Comparison of ENCODE assay signal across 8 cellular contexts in the genomic region with DNA sequence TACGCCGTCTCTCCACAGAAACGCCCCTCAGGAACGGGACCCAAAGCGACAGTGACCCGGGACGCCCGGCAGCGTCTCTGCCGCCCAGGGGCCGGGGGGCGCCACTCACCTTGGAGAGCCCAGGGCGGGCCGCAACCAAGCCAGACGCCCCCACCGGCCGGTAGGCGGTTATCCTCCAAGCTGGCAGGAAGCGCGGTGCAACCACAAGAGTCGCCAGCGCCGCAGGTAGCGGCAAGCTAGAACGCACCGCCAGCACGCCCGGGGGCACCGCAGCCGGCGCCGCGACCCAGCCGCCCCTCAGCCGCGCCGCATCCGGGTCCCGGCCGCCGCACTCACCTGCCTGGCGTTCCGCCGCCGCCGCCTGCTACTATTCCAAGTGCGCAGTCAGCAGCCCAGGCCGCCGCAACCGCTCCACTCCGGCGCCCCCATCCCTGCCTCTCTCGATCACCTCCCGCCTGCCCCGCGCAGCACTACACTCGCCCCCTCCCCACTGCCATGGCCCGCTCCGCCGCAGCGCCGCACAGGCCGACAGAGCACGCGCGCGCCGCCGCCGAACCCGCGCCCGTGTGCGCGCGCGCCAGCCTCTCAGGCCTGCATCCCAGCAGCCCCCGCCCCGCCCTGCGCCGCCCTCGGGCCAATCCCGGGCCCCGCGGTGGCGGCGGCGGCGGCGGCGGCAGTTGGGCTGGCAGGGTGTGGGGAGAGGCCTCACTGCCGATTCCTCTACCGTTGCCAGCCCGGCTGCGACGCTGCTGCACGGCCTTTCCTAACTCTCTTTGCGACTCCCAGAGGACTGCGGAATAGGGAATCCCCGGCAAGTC. TPM values are rescaled to one million over a fixed set of nuclear protein-coding genes. Genes with fewer than 3 reads are reported as not detected.
DNase-seq lines count a peak whose midpoint lies in the region; ATAC-seq and TF ChIP-seq lines count a peak whose summit lies in the region.

A gene (minus strand): TSS at position 570 of the 818 bp plus-strand sequence. CDS start 75,585 bp downstream, outside the sequence.

- H3K36me3 Mint-ChIP-seq in activated CD4-positive, alpha-beta T cell treated with anti-CD3 and anti-CD28 coated beads for 36 hours (ENCODE audit: low read depth): peaks cover 20% of the 10 kb centered on the region
- no peaks in the 10 kb centered on the region for H3K36me3 Mint-ChIP-seq in chondrocyte (ENCODE audit: low read depth)

- ATAC-seq in GM19023 (IDR thresholded peaks at IDR 0.05; ENCODE audit: unreplicated experiment): peak; percentile 92
- ATAC-seq in HG03280 (IDR thresholded peaks at IDR 0.05; ENCODE audit: unreplicated experiment): peak; percentile 89
- peak; percentile 91 for ATAC-seq in activated CD4-positive, alpha-beta T cell treated with anti-CD3 and anti-CD28 coated beads for 36 hours

- H3K4me3 Mint-ChIP-seq in activated CD4-positive, alpha-beta T cell treated with anti-CD3 and anti-CD28 coated beads for 36 hours: peak within 1 kb of the TSS; percentile 94
- H3K4me3 Mint-ChIP-seq in chondrocyte (ENCODE audit: unreplicated experiment): peak within 1 kb of the TSS; percentile 86

- TF ChIP-seq CTCF in AG10803 (conservative IDR thresholded peaks at IDR 0.05; ENCODE audit: low read length) (no peak; the same call in 1 of the 2 replicates), chondrocyte (IDR thresholded peaks at IDR 0.05) (peak; percentile 65)

- peak within 1 kb of the TSS; percentile 73 for H3K4me3 ChIP-seq in AG10803 (ENCODE audit: low read length)

- H3K9me3 Mint-ChIP-seq in activated CD4-positive, alpha-beta T cell treated with anti-CD3 and anti-CD28 coated beads for 36 hours (ENCODE audit: low read depth): no peaks in the 10 kb centered on the region
- H3K9me3 Mint-ChIP-seq in chondrocyte (ENCODE audit: low read depth): no peaks in the 10 kb centered on the region

- peak; percentile 81 for DNase-seq in AG10803 (ENCODE audit: low read depth)
- DNase-seq in NCI-H460 (ENCODE audit: extremely low read depth, low read depth): peak; percentile 74
- DNase-seq in activated CD4-positive, alpha-beta T cell treated with anti-CD3 and anti-CD28 coated beads for 36 hours: peak; percentile 93
- peak; percentile 91 for DNase-seq in chondrocyte (ENCODE audit: low spot score)
- DNase-seq in left kidney (ENCODE audit: low read depth, low spot score): peak; percentile 97
- peak; percentile 90 to 92 for DNase-seq in stimulated activated CD4-positive, alpha-beta T cell treated with anti-CD3 and anti-CD28 coated beads, Interleukin-2, amount 100 ng/mL, for 24 hours

- no peaks in the 10 kb centered on the region for H3K27me3 Mint-ChIP-seq in activated CD4-positive, alpha-beta T cell treated with anti-CD3 and anti-CD28 coated beads for 36 hours
- H3K27me3 Mint-ChIP-seq in chondrocyte (ENCODE audit: low read depth): no peaks in the 10 kb centered on the region

- POLR2A ChIA-PET in activated CD4-positive, alpha-beta T cell treated with anti-CD3 and anti-CD28 coated beads for 36 hours (lab: Charles Lee): interaction anchor here (0.6 to 0.7 kb wide), 2 partner anchors 32 to 541 kb away, joined by 3 read pairs; no protein-coding TSS in a partner anchor

- H3K27ac Mint-ChIP-seq in activated CD4-positive, alpha-beta T cell treated with anti-CD3 and anti-CD28 coated beads for 36 hours: peak within 1 kb of the TSS; percentile 100
- peak within 1 kb of the TSS; percentile 97 for H3K27ac Mint-ChIP-seq in chondrocyte (ENCODE audit: unreplicated experiment)

- peaks cover 32% of the 10 kb centered on the region for H3K4me1 Mint-ChIP-seq in activated CD4-positive, alpha-beta T cell treated with anti-CD3 and anti-CD28 coated beads for 36 hours
- peaks cover 15% of the 10 kb centered on the region for H3K4me1 Mint-ChIP-seq in chondrocyte (ENCODE audit: low read depth)

- CTCF ChIA-PET in activated CD4-positive, alpha-beta T cell treated with anti-CD3 and anti-CD28 coated beads for 36 hours (lab: Charles Lee): interaction anchor here (0.9 kb wide), 1 partner anchor 81 kb away, joined by 3 read pairs; no protein-coding TSS in a partner anchor

- intact Hi-C loops in activated CD4-positive, alpha-beta T cell treated with anti-CD3 and anti-CD28 coated beads for 36 hours (cut with DNase I, micrococcal nuclease): loop anchor here (1.0 to 10.0 kb wide), 11 partner anchors 54 to 1972 kb away; a partner anchor contains a TSS

RNA-seq across cellular contexts. Expression of the gene that starts here (rescaled TPM):
- 15.2 and 16.5 TPM in 2 replicates for total RNA-seq in NCI-H460 (2014; rRNA removed; shearing (Covaris generic))
- 6.3 and 11.6 TPM in 2 replicates for polyA plus RNA-seq in NCI-H460 (2014; cell fraction: nucleus; rRNA removed)
- total RNA-seq in activated CD4-positive, alpha-beta T cell treated with anti-CD3 and anti-CD28 coated beads for 36 hours: 10 to 100 TPM; 16.2 to 19.1 TPM
- total RNA-seq in chondrocyte: 19.5 to 25.9 TPM (median 21.2 TPM) in 3 replicates

Comparison
In these comparisons a context has a peak if more than half of its experiments do, and no peak if none do; other contexts are left out.
1. Peak in every context shown above with its lines: DNase-seq, ATAC-seq and H3K4me3 ChIP-seq.